In genomic region chr16:74721716-74722115, GRCh38 we compare ENCODE assay signal across 15 cellular contexts.
A peak's percentile ranks its signal among the peaks of the same experiment; 100 is the strongest.
DNase-seq lines count a peak whose midpoint lies in the region; ATAC-seq lines count a peak whose summit lies in the region.
"Had no signal": no experiment of that assay in that cellular context is flagged by ENCODE, and none has a peak within 500 bp of the region (broad histone marks: within the 10 kb centered on the region; RNA-seq: fewer than 3 reads in every experiment).

No MANE protein-coding gene starts in this region.

- no peaks in the 10 kb centered on the region for H3K9me3 Mint-ChIP-seq in memory B cell

- H3K4me1 Mint-ChIP-seq in memory B cell = peaks cover 4% of the 10 kb centered on the region

- peak; percentile 12 for DNase-seq in CD1c-positive myeloid dendritic cell (ENCODE audit: extremely low spot score)
- DNase-seq in memory B cell (ENCODE audit: low spot score in 2 of 2) = no peak
- no peak for DNase-seq in substantia nigra (lab: John Stamatoyannopoulos, UW)
- DNase-seq in activated CD4-positive, alpha-beta T cell treated with anti-CD3 and anti-CD28 coated beads, Interleukin-2, amount 50 U/mL, for 4 hours = no peak
- no peak for DNase-seq in SW480 (ENCODE audit: low spot score)
- DNase-seq: Calu3; CD4-positive, alpha-beta T cell; DMS 273 treated with DMSO at 0.1 percent for 48 hours; DMS79; H7 had no signal

- peak overlapping the region; percentile 0 for H3K27ac Mint-ChIP-seq in memory B cell
- H3K27ac Mint-ChIP-seq: CD4-positive, alpha-beta T cell; GM23338 had no signal

- H3K4me3 Mint-ChIP-seq in memory B cell = no peak overlapping the region
- H3K4me3 Mint-ChIP-seq: CD4-positive, alpha-beta T cell; GM23338 had no signal

- H3K36me3 Mint-ChIP-seq in memory B cell = peaks cover 13% of the 10 kb centered on the region

- H3K27me3 Mint-ChIP-seq in memory B cell = peaks cover 3% of the 10 kb centered on the region
- H3K27me3 Mint-ChIP-seq: CD4-positive, alpha-beta T cell had no signal

- H3K27ac ChIP-seq in angular gyrus (ENCODE audit: low read depth, low read length) (peak overlapping the region; percentile 19), substantia nigra (ENCODE audit: low read depth, low read length, poor library complexity, severe bottlenecking) (peak overlapping the region; percentile 79)
- H3K27ac ChIP-seq: BLaER1 had no signal

- no peak for ATAC-seq in memory B cell (ENCODE audit: low read depth)
- ATAC-seq in HG03025 (IDR thresholded peaks at IDR 0.05; ENCODE audit: low FRiP score, unreplicated experiment) = no peak
- ATAC-seq: GM12878, GM23338 had no signal
